ENCODE assay signal across 1 cellular context in genomic region chr22:46006379-46007002, GRCh38.
TF ChIP-seq lines count a peak whose summit lies in the region.

No MANE protein-coding gene starts in this region.

TF ChIP-seq in HepG2, 621 proteins besides CTCF, POLR2A, EP300 and RAD21 (continued from another document and continues in another):
- no peak for TF ChIP-seq PRDM4 (CRISPR knock-in tag; IDR thresholded peaks at IDR 0.05; ENCODE audit: borderline replicate concordance)
- TF ChIP-seq ZNF784 (CRISPR knock-in tag; IDR thresholded peaks at IDR 0.05; ENCODE audit: borderline replicate concordance), result 0 out of 2 replicates have a peak, but pooled peaks have one; percentile 45
- TF ChIP-seq ZNF501 (CRISPR knock-in tag; IDR thresholded peaks at IDR 0.05), result peak; percentile 75
- peak; percentile 45; the same call in 1 of the 2 replicates for TF ChIP-seq TARDBP (CRISPR knock-in tag; IDR thresholded peaks at IDR 0.05)
- TF ChIP-seq NFRKB (IDR thresholded peaks at IDR 0.05), result no peak
- TF ChIP-seq ZNF687 (CRISPR knock-in tag; IDR thresholded peaks at IDR 0.05), result peak; percentile 70
- TF ChIP-seq ZNF569 (CRISPR knock-in tag; IDR thresholded peaks at IDR 0.05; ENCODE audit: borderline replicate concordance), result no peak
- TF ChIP-seq ZNF343 (CRISPR knock-in tag; IDR thresholded peaks at IDR 0.05), result no peak
- no peak for TF ChIP-seq ZBTB39 (CRISPR knock-in tag; IDR thresholded peaks at IDR 0.05)
- TF ChIP-seq TIGD3 (CRISPR knock-in tag; IDR thresholded peaks at IDR 0.05; ENCODE audit: borderline replicate concordance), result no peak
- TF ChIP-seq ZNF232 (CRISPR knock-in tag; IDR thresholded peaks at IDR 0.05; ENCODE audit: borderline replicate concordance), result no peak; the same call in 1 of the 2 replicates
- 0 out of 2 replicates have a peak, but pooled peaks have one; percentile 54 for TF ChIP-seq MEIS2 (CRISPR knock-in tag; IDR thresholded peaks at IDR 0.05)
- TF ChIP-seq HES4 (CRISPR knock-in tag; IDR thresholded peaks at IDR 0.05; ENCODE audit: borderline replicate concordance), result no peak
- no peak for TF ChIP-seq ISX (CRISPR knock-in tag; conservative IDR thresholded peaks at IDR 0.05)
- no peak for TF ChIP-seq ZFP37 (CRISPR knock-in tag; IDR thresholded peaks at IDR 0.05; ENCODE audit: borderline replicate concordance)
- 0 out of 2 replicates have a peak, but pooled peaks have one; percentile 18 for TF ChIP-seq KDM4B (CRISPR knock-in tag; IDR thresholded peaks at IDR 0.05)
- TF ChIP-seq ZFP36L2 (CRISPR knock-in tag; IDR thresholded peaks at IDR 0.05), result no peak
- peak; percentile 68; the same call in 1 of the 2 replicates for TF ChIP-seq ZNF777 (CRISPR knock-in tag; IDR thresholded peaks at IDR 0.05)
- TF ChIP-seq NR2F6 (IDR thresholded peaks at IDR 0.05), result peak; percentile 76
- peak; percentile 80 for TF ChIP-seq NR2F6 (CRISPR knock-in tag; IDR thresholded peaks at IDR 0.05)
- no peak for TF ChIP-seq SIN3B (IDR thresholded peaks at IDR 0.05; ENCODE audit: low read length)
- TF ChIP-seq MTF1 (CRISPR knock-in tag; IDR thresholded peaks at IDR 0.05), result no peak
- no peak for TF ChIP-seq KAT2B (IDR thresholded peaks at IDR 0.05; ENCODE audit: borderline replicate concordance, low read depth, low read length)
- TF ChIP-seq HOXA7 (CRISPR knock-in tag; IDR thresholded peaks at IDR 0.05), result no peak
- TF ChIP-seq MZF1 (CRISPR knock-in tag; IDR thresholded peaks at IDR 0.05; ENCODE audit: borderline replicate concordance), result no peak
- no peak for TF ChIP-seq ZFAT (CRISPR knock-in tag; conservative IDR thresholded peaks at IDR 0.05)
- TF ChIP-seq HIC2 (CRISPR knock-in tag; IDR thresholded peaks at IDR 0.05; ENCODE audit: low read depth), result no peak
- TF ChIP-seq RORA (CRISPR knock-in tag; IDR thresholded peaks at IDR 0.05), result no peak
- no peak for TF ChIP-seq DDIT3 (CRISPR knock-in tag; IDR thresholded peaks at IDR 0.05)
- TF ChIP-seq THAP8 (CRISPR knock-in tag; IDR thresholded peaks at IDR 0.05; ENCODE audit: borderline replicate concordance), result no peak
- TF ChIP-seq HNF4G (IDR thresholded peaks at IDR 0.05; ENCODE audit: borderline replicate concordance, low read depth, low read length), result peak; percentile 16; the same call in 1 of the 2 replicates
- TF ChIP-seq HNF4G (CRISPR knock-in tag; IDR thresholded peaks at IDR 0.05; ENCODE audit: borderline replicate concordance, low read depth), result no peak
- TF ChIP-seq DRAP1 (CRISPR knock-in tag; IDR thresholded peaks at IDR 0.05), result 0 out of 2 replicates have a peak, but pooled peaks have one; percentile 11
- TF ChIP-seq ZBTB33 (CRISPR knock-in tag; IDR thresholded peaks at IDR 0.05), result 0 out of 2 replicates have a peak, but pooled peaks have one; percentile 17
- TF ChIP-seq MIER3 (CRISPR knock-in tag; IDR thresholded peaks at IDR 0.05; ENCODE audit: borderline replicate concordance), result 0 out of 2 replicates have a peak, but pooled peaks have one; percentile 31
- TF ChIP-seq SP2 (CRISPR knock-in tag; IDR thresholded peaks at IDR 0.05), result no peak
- TF ChIP-seq MYPOP (CRISPR knock-in tag; IDR thresholded peaks at IDR 0.05), result no peak
- peak; percentile 26 for TF ChIP-seq MED8 (CRISPR knock-in tag; IDR thresholded peaks at IDR 0.05; ENCODE audit: insufficient replicate concordance)
- TF ChIP-seq RBFOX2 (IDR thresholded peaks at IDR 0.05; ENCODE audit: low read depth, low read length), result peak; percentile 22
- TF ChIP-seq ZNF503 (CRISPR knock-in tag; IDR thresholded peaks at IDR 0.05), result peak; percentile 50; the same call in 1 of the 2 replicates
- no peak for TF ChIP-seq SP1 (IDR thresholded peaks at IDR 0.05)
- TF ChIP-seq SP1 (CRISPR knock-in tag; IDR thresholded peaks at IDR 0.05), result peak; percentile 10; the same call in 1 of the 2 replicates
- no peak for TF ChIP-seq ZKSCAN1 (IDR thresholded peaks at IDR 0.05; ENCODE audit: low read length)
